Comparison of ENCODE assay signal across 8 cellular contexts in genomic region chr10:13074562-13075451, GRCh38. TPM values are rescaled to one million over a fixed set of nuclear protein-coding genes. Genes with fewer than 3 reads are reported as not detected.
DNase-seq lines count a peak whose midpoint lies in the region; ATAC-seq, FAIRE-seq and TF ChIP-seq lines count a peak whose summit lies in the region.

No MANE protein-coding gene starts in this region.

- no peak overlapping the region for H3K14ac ChIP-seq in trophoblast cell (ENCODE audit: low read length)

- FAIRE-seq in RCC 7860 (lab: Jason Lieb, UNC): peak; percentile 59

- H3K9me3 ChIP-seq in DOHH2 (ENCODE audit: control insufficient read depth, insufficient read depth, low read length) (peaks cover 5% of the 10 kb centered on the region), trophoblast cell (ENCODE audit: insufficient read depth, low read depth, low read length) (peaks cover 6% of the 10 kb centered on the region), vagina (no peaks in the 10 kb centered on the region)

- no peaks in the 10 kb centered on the region for H4K20me1 ChIP-seq in DOHH2 (ENCODE audit: control insufficient read depth, insufficient read depth, low read depth, low read length)

- no peak overlapping the region for H4K8ac ChIP-seq in trophoblast cell (ENCODE audit: low read depth, low read length)

- TF ChIP-seq CTCF in DOHH2 (IDR thresholded peaks at IDR 0.05; ENCODE audit: low read depth, low read length, poor library complexity, severe bottlenecking): peak; percentile 90
- TF ChIP-seq CTCF in vagina (IDR thresholded peaks at IDR 0.05): peak; percentile 36 to 87 (median 62)

- H3F3A ChIP-seq in DOHH2 (ENCODE audit: control insufficient read depth, insufficient read depth): no peaks in the 10 kb centered on the region

- ATAC-seq in GM21515 (IDR thresholded peaks at IDR 0.05; ENCODE audit: unreplicated experiment): no peak

- H2AFZ ChIP-seq in trophoblast cell (ENCODE audit: insufficient read depth, low read length, poor library complexity): no peak overlapping the region

- H3K18ac ChIP-seq in trophoblast cell (ENCODE audit: low read length): no peak overlapping the region

- no peaks in the 10 kb centered on the region for H3K79me1 ChIP-seq in trophoblast cell (ENCODE audit: low read length)

- no peak overlapping the region for H3K4me2 ChIP-seq in DOHH2 (ENCODE audit: low read length)
- H3K4me2 ChIP-seq in trophoblast cell (ENCODE audit: low read length): no peak overlapping the region

- no peak overlapping the region for H4K12ac ChIP-seq in trophoblast cell (ENCODE audit: low read depth, low read length)

- intact Hi-C loops in vagina (cut with DNase I): no loop called here

- no peak overlapping the region for H3K23ac ChIP-seq in trophoblast cell (ENCODE audit: low read length)

- in situ Hi-C loops in KBM-7 (cut with MboI; ENCODE audit: low pct_unique_long_range_greater_than_20kb, low sequenced_read_pairs): loop anchor here (25.0 kb wide), 1 partner anchor 363 kb away; no protein-coding TSS in a partner anchor

- H3K9me2 ChIP-seq in DOHH2 (replicated peaks; ENCODE audit: control insufficient read depth, low read length): no peaks in the 10 kb centered on the region

- no CpG with 5 or more reads among the region's 18 CpGs for WGBS in trophoblast cell (ENCODE audit: extremely low coverage, insufficient coverage, insufficient read length)

- no peaks in the 10 kb centered on the region for H3K4me1 ChIP-seq in DOHH2 (ENCODE audit: control insufficient read depth, low read length)
- H3K4me1 ChIP-seq in trophoblast cell (ENCODE audit: control insufficient read depth in 1 of 2, insufficient read depth in 2 of 2, low read length in 2 of 2): no peaks in the 10 kb centered on the region
- H3K4me1 ChIP-seq in vagina: peaks cover 3% of the 10 kb centered on the region

- H3K4ac ChIP-seq in trophoblast cell (ENCODE audit: low read depth, low read length): no peak overlapping the region

- no peaks in the 10 kb centered on the region for H3K79me2 ChIP-seq in DOHH2 (ENCODE audit: control insufficient read depth, low read length)
- H3K79me2 ChIP-seq in trophoblast cell (ENCODE audit: control insufficient read depth, insufficient read depth, low read length, poor library complexity): no peaks in the 10 kb centered on the region

- H3K27ac ChIP-seq in DOHH2 (ENCODE audit: low read depth, low read length) (no peak overlapping the region), trophoblast cell (ENCODE audit: low read depth, low read length) (no peak overlapping the region), vagina (no peak overlapping the region)

- H3K4me3 ChIP-seq in DOHH2 (ENCODE audit: low read length): no peak overlapping the region
- H3K4me3 ChIP-seq in trophoblast cell (ENCODE audit: low read depth, low read length): no peak overlapping the region
- no peak overlapping the region for H3K4me3 ChIP-seq in vagina

- H2AK5ac ChIP-seq in trophoblast cell (ENCODE audit: low read length): no peak overlapping the region

- H3K9ac ChIP-seq in trophoblast cell (ENCODE audit: low read length): no peak overlapping the region

- H3K27me3 ChIP-seq in DOHH2 (ENCODE audit: control insufficient read depth, low read length) (no peaks in the 10 kb centered on the region; the same call in 1 of the 2 replicates), trophoblast cell (ENCODE audit: insufficient read depth, low read length) (no peaks in the 10 kb centered on the region), vagina (no peaks in the 10 kb centered on the region)

- no peak overlapping the region for H4K91ac ChIP-seq in trophoblast cell (ENCODE audit: low read depth, low read length)

- H2BK120ac ChIP-seq in trophoblast cell (ENCODE audit: insufficient read depth, low read length, poor library complexity): no peak overlapping the region

- no peaks in the 10 kb centered on the region for H3K36me3 ChIP-seq in DOHH2 (ENCODE audit: control insufficient read depth, low read length)
- H3K36me3 ChIP-seq in trophoblast cell (ENCODE audit: control insufficient read depth in 1 of 2, insufficient read depth in 2 of 2, low read length in 2 of 2): no peaks in the 10 kb centered on the region
- no peaks in the 10 kb centered on the region for H3K36me3 ChIP-seq in vagina

- H2BK5ac ChIP-seq in trophoblast cell (ENCODE audit: low read depth, low read length, poor library complexity): no peak overlapping the region

- no peak overlapping the region for H2BK12ac ChIP-seq in trophoblast cell (ENCODE audit: low read length)

- DNase-seq in KBM-7: peak; percentile 72
- DNase-seq in RCC 7860 (ENCODE audit: low spot score): peak; percentile 47
- DNase-seq in activated effector memory CD4-positive, alpha-beta T cell treated with anti-CD3 and anti-CD28 coated beads, Interleukin-2, amount 50 U/mL, for 16 hours: peak; percentile 81
- peak; percentile 47 for DNase-seq in globus pallidus (ENCODE audit: low spot score)
- DNase-seq in trophoblast cell: peak; percentile 41 to 82
- no peak for DNase-seq in vagina (ENCODE audit: extremely low spot score in 2 of 2)

- no peak for TF ChIP-seq POLR2A in vagina (IDR thresholded peaks at IDR 0.05)

RNA-seq across cellular contexts. Expression of gene OPTN, which starts 25.2 kb away (rescaled TPM):
- polyA plus RNA-seq in trophoblast cell (2013): 28.7 and 29.8 TPM in 2 replicates
- 44.7 TPM for total RNA-seq in vagina

Comparison
In these comparisons a context has a peak if more than half of its experiments do, and no peak if none do; other contexts are left out.
1. DNase-seq: peak in KBM-7 (single experiment), RCC 7860 (single experiment), activated effector memory CD4-positive, alpha-beta T cell treated with anti-CD3 and anti-CD28 coated beads, Interleukin-2, amount 50 U/mL, for 16 hours (single experiment), globus pallidus (single experiment) and trophoblast cell (2 of 2); none in vagina (0 of 2).